ENCODE assay signal across 8 cellular contexts in the genomic region with DNA sequence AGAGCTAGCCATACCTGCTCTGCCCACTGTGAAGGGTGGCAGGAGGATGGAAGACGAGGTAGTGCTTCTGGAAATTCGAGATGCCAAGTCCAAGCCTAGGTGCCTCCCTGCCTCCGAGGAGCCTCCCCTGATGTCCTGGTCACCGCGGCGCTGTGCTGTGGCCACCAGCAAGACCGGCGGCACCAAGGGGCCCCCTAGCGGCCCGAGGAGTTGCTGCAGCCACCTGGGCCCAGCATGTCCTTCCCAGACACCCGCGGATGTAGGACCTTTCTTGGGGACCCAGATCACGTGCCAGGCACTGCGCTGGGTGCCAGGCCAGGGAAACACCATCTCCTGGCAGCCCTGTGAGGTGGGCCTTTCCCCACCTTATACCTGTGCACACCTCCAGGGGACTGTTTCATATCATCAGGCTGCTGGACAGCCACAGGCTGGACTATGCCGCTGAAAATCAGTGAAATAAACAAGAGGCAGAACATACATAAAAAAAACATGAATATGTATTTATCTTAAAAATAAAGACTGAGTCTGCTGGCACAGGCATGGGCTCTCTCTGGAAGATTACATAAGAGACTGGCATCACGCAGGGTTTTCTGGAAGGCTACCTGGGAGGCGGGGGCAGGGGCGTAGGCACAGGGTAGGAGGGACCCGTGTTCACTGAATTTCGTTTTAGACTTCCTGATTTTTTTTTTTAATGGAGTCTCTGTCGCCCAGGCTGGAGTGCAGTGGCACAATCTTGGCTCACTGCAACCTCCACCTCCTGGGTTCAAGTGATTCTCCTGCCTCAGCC. TPM values are rescaled to one million over a fixed set of nuclear protein-coding genes. Genes with fewer than 3 reads are reported as not detected.
A peak's percentile ranks its signal among the peaks of the same experiment; 100 is the strongest.
DNase-seq lines count a peak whose midpoint lies in the region; ATAC-seq and TF ChIP-seq lines count a peak whose summit lies in the region.

No MANE protein-coding gene starts in this region.

- TF ChIP-seq CTCF in GM12864 (IDR thresholded peaks at IDR 0.05; ENCODE audit: low read depth, low read length, missing control alignments): peak; percentile 98

- peak; percentile 76 for ATAC-seq in HG02981 (IDR thresholded peaks at IDR 0.05; ENCODE audit: unreplicated experiment)
- ATAC-seq in left lobe of liver: peak; percentile 99
- ATAC-seq in GM18519 (IDR thresholded peaks at IDR 0.05; ENCODE audit: low FRiP score, unreplicated experiment): no peak

- H3K4me3 ChIP-seq in GM12864 (ENCODE audit: low read depth, low read length): no peak overlapping the region

- DNase-seq in GM12864 (ENCODE audit: low read depth) (no peak), NCI-H345 treated with DMSO at 0.1 percent for 48 hours (lab: John Stamatoyannopoulos, UW; ENCODE audit: unreplicated experiment) (peak; percentile 47), cerebellum (ENCODE audit: low spot score) (peak; percentile 90), left lobe of liver (ENCODE audit: low spot score) (peak; percentile 79)
- DNase-seq in activated CD4-positive, alpha-beta T cell treated with anti-CD3 and anti-CD28 coated beads for 24 hours (ENCODE audit: low read depth in 2 of 2): peak; percentile 37 to 55
- peak; percentile 44 to 57 for DNase-seq in stimulated activated CD4-positive, alpha-beta T cell treated with anti-CD3 and anti-CD28 coated beads, Interleukin-4, amount 100 ng/mL, for 4 hours

RNA-seq across cellular contexts. Expression of gene HHIPL1, which starts 15.9 kb away (rescaled TPM):
- total RNA-seq in cerebellum (4.3 TPM), left lobe of liver (0.96 TPM)

RNA-seq across cellular contexts. Expression of gene CCDC85C, which starts 25.0 kb away (rescaled TPM):
- 11.3 TPM for total RNA-seq in cerebellum
- total RNA-seq in left lobe of liver: 25.0 TPM

RNA-seq across cellular contexts. Expression of gene CYP46A1, which starts 55.1 kb away (rescaled TPM):
- total RNA-seq in cerebellum (6.1 TPM), left lobe of liver (1.5 TPM)
